ENCODE assay signal across 1 cellular context in genomic region chr1:213925783-213926182, GRCh38.
TF ChIP-seq lines count a peak whose summit lies in the region.

No MANE protein-coding gene starts in this region.

TF ChIP-seq in HepG2, 621 proteins besides CTCF, POLR2A, EP300 and RAD21 (continued from another document):
- TF ChIP-seq ZNF142 (CRISPR knock-in tag; IDR thresholded peaks at IDR 0.05) (no peak), ZFAT (CRISPR knock-in tag; conservative IDR thresholded peaks at IDR 0.05) (no peak), ZBTB33 (CRISPR knock-in tag; IDR thresholded peaks at IDR 0.05) (no peak), ATF2 (CRISPR knock-in tag; IDR thresholded peaks at IDR 0.05) (no peak), AGO2 (optimal IDR thresholded peaks at IDR 0.05; ENCODE audit: low read depth, low read length) (no peak)
